In genomic region chr17:45244725-45245656, GRCh38 we compare ENCODE assay signal across 1 cellular context.
TF ChIP-seq lines count a peak whose summit lies in the region.

No MANE protein-coding gene starts in this region.

TF ChIP-seq in GM12878, 131 proteins besides CTCF, POLR2A, EP300 and RAD21:
- TF ChIP-seq POLR2AphosphoS5 (IDR thresholded peaks at IDR 0.05; ENCODE audit: low read length) (peak; percentile 60; the same call in 1 of the 2 replicates), RFX5 (IDR thresholded peaks at IDR 0.05; ENCODE audit: low read depth, low read length) (no peak)
TF ChIP-seq in GM12878: peak in this region for 1.
